Comparison of ENCODE assay signal across 18 cellular contexts in genomic region chr6:167125405-167125804, GRCh38. TPM values are rescaled to one million over a fixed set of nuclear protein-coding genes. Genes with fewer than 3 reads are reported as not detected.
A peak's percentile ranks its signal among the peaks of the same experiment; 100 is the strongest.
DNase-seq lines count a peak whose midpoint lies in the region; ATAC-seq, FAIRE-seq and TF ChIP-seq lines count a peak whose summit lies in the region.
"Had no signal": no experiment of that assay in that cellular context is flagged by ENCODE, and none has a peak within 500 bp of the region (broad histone marks: within the 10 kb centered on the region; RNA-seq: fewer than 3 reads in every experiment).

No MANE protein-coding gene starts in this region.

- H4K91ac ChIP-seq in neuronal stem cell (ENCODE audit: low read depth, low read length, poor library complexity): no peak overlapping the region

- peak; percentile 45 for FAIRE-seq in GM12891 (lab: Jason Lieb, UNC)
- FAIRE-seq: K562 had no signal

- H3K27ac Mint-ChIP-seq in CD4-positive, CD25-positive, alpha-beta regulatory T cell: no peak overlapping the region
- peak overlapping the region; percentile 100 for H3K27ac Mint-ChIP-seq in T-helper 17 cell

- H3K4me1 Mint-ChIP-seq in CD4-positive, CD25-positive, alpha-beta regulatory T cell: peaks cover 15 to 81% (median 47%) of the 10 kb centered on the region in 4 donors
- peaks cover 63% of the 10 kb centered on the region for H3K4me1 Mint-ChIP-seq in T-helper 17 cell

- H4K8ac ChIP-seq in neuronal stem cell (ENCODE audit: low read depth, low read length): no peak overlapping the region

- peaks cover 70% of the 10 kb centered on the region for H3K4me1 ChIP-seq in CD4-positive, CD25-positive, alpha-beta regulatory T cell (ENCODE audit: control insufficient read depth, insufficient read depth, low read length, poor library complexity, severe bottlenecking)
- H3K4me1 ChIP-seq in neuronal stem cell (ENCODE audit: control insufficient read depth in 2 of 2, insufficient read depth in 1 of 2, low read depth in 1 of 2, low read length in 2 of 2) (peaks cover 0 to 3% of the 10 kb centered on the region in 2 donors), mucosa of descending colon (ENCODE audit: low read depth) (peaks cover 13% of the 10 kb centered on the region)

- H3K14ac ChIP-seq in neuronal stem cell (ENCODE audit: low read length): no peak overlapping the region

- no peak for DNase-seq in CD4-positive, CD25-positive, alpha-beta regulatory T cell
- DNase-seq in GM12891 (ENCODE audit: insufficient read length, low spot score) (no peak), T-helper 17 cell (no peak), neuronal stem cell (ENCODE audit: low spot score) (no peak), mucosa of descending colon (no peak), SHP77 treated with DMSO at 0.1 percent for 48 hours (lab: John Stamatoyannopoulos, UW) (no peak), WERI-Rb-1 (no peak)
- DNase-seq: Calu3; CD4-positive, alpha-beta memory T cell; GOT3; NCI-H1048; NCI-H1436 treated with DMSO at 0.1 percent for 48 hours; NCI-H2081; NCI-H524; OCI-M1; SIG-M5 had no signal

- no CpG with 5 or more reads among the region's 4 CpGs for whole genome bisulfite sequencing in neuronal stem cell (ENCODE audit: extremely low coverage in 2 of 2, insufficient read length in 2 of 2, insufficient replicate concordance in 1 of 2), 2 donors

- no peaks in the 10 kb centered on the region for H3K27me3 Mint-ChIP-seq in CD4-positive, CD25-positive, alpha-beta regulatory T cell
- H3K27me3 Mint-ChIP-seq in T-helper 17 cell: no peaks in the 10 kb centered on the region
- H3K27me3 Mint-ChIP-seq: CD4-positive, alpha-beta memory T cell had no signal

- TF ChIP-seq CTCF in mucosa of descending colon (IDR thresholded peaks at IDR 0.05): no peak
- no peak for TF ChIP-seq CTCF in WERI-Rb-1 (IDR thresholded peaks at IDR 0.05; ENCODE audit: low read depth, low read length)

- H3K36me3 Mint-ChIP-seq in CD4-positive, CD25-positive, alpha-beta regulatory T cell: peaks cover 6% of the 10 kb centered on the region
- H3K36me3 Mint-ChIP-seq in T-helper 17 cell (ENCODE audit: low read depth): peaks cover 18% of the 10 kb centered on the region

- no peak overlapping the region for H2AFZ ChIP-seq in neuronal stem cell (ENCODE audit: low read length)

- peak overlapping the region; percentile 82 for H3K4me3 ChIP-seq in CD4-positive, CD25-positive, alpha-beta regulatory T cell (ENCODE audit: low read depth, low read length)
- H3K4me3 ChIP-seq in neuronal stem cell (ENCODE audit: low read length in 2 of 2) (no peak overlapping the region), mucosa of descending colon (no peak overlapping the region), WERI-Rb-1 (ENCODE audit: low read depth, low read length) (no peak overlapping the region)
- H3K4me3 ChIP-seq: K562 had no signal

- peaks cover 23% of the 10 kb centered on the region for H3K36me3 ChIP-seq in CD4-positive, CD25-positive, alpha-beta regulatory T cell (ENCODE audit: control insufficient read depth, insufficient read depth, low read length)
- H3K36me3 ChIP-seq in neuronal stem cell (replicated peaks in 1 of 2; ENCODE audit: control insufficient read depth in 2 of 2, insufficient read depth in 2 of 2, low read length in 2 of 2) (no peaks in the 10 kb centered on the region), mucosa of descending colon (ENCODE audit: low read depth) (no peaks in the 10 kb centered on the region), WERI-Rb-1 (no peaks in the 10 kb centered on the region)

- H3K79me1 ChIP-seq in neuronal stem cell (ENCODE audit: low read depth, low read length): no peaks in the 10 kb centered on the region

- no peak overlapping the region for H3K4me2 ChIP-seq in neuronal stem cell (ENCODE audit: insufficient read depth, low read length, poor library complexity, severe bottlenecking)

- peak overlapping the region; percentile 0 for H3K27ac ChIP-seq in CD4-positive, CD25-positive, alpha-beta regulatory T cell (ENCODE audit: insufficient read depth, low read length, poor library complexity, severe bottlenecking)
- no peak overlapping the region for H3K27ac ChIP-seq in neuronal stem cell (replicated peaks; ENCODE audit: low read length)
- no peak overlapping the region for H3K27ac ChIP-seq in WERI-Rb-1

- H2BK120ac ChIP-seq in neuronal stem cell (ENCODE audit: low read depth, low read length): no peak overlapping the region

- H3K27me3 ChIP-seq in CD4-positive, CD25-positive, alpha-beta regulatory T cell (ENCODE audit: control insufficient read depth, insufficient read depth, low read length): no peaks in the 10 kb centered on the region
- H3K27me3 ChIP-seq in neuronal stem cell (ENCODE audit: control insufficient read depth in 3 of 3, insufficient read depth in 3 of 3, low read depth in 1 of 3, low read length in 3 of 3): peaks cover 0 to 2% (median 0%) of the 10 kb centered on the region in 3 experiments
- H3K27me3 ChIP-seq in WERI-Rb-1 (ENCODE audit: insufficient read depth, low read depth, severe bottlenecking): no peaks in the 10 kb centered on the region

- no peak overlapping the region for H2BK15ac ChIP-seq in neuronal stem cell (ENCODE audit: low read length)

- peak overlapping the region; percentile 29 for H3K18ac ChIP-seq in neuronal stem cell (ENCODE audit: low read length)

- no peak overlapping the region for H2BK5ac ChIP-seq in neuronal stem cell (ENCODE audit: low read length)

- H3K9me3 ChIP-seq in CD4-positive, CD25-positive, alpha-beta regulatory T cell (ENCODE audit: control insufficient read depth in 2 of 2, low read length in 2 of 2): no peaks in the 10 kb centered on the region
- no peaks in the 10 kb centered on the region for H3K9me3 ChIP-seq in T-helper 17 cell (ENCODE audit: control insufficient read depth, low read length, poor library complexity, severe bottlenecking)
- no peaks in the 10 kb centered on the region for H3K9me3 ChIP-seq in neuronal stem cell (replicated peaks in 1 of 2; ENCODE audit: control insufficient read depth in 2 of 2, insufficient read depth in 1 of 2, low read depth in 1 of 2, low read length in 2 of 2)
- H3K9me3 ChIP-seq in mucosa of descending colon: no peaks in the 10 kb centered on the region
- H3K9me3 ChIP-seq in WERI-Rb-1 (ENCODE audit: severe bottlenecking): no peaks in the 10 kb centered on the region

- H3K9ac ChIP-seq in neuronal stem cell (ENCODE audit: low read depth, low read length, poor library complexity): no peak overlapping the region

- no peak overlapping the region for H3K23ac ChIP-seq in neuronal stem cell (ENCODE audit: low read depth, low read length, poor library complexity)

- no peak for TF ChIP-seq POLR2A in GM12891 (IDR thresholded peaks at IDR 0.05; ENCODE audit: low read depth, low read length)

- H2BK12ac ChIP-seq in neuronal stem cell (ENCODE audit: low read length): no peak overlapping the region

- H3K4ac ChIP-seq in neuronal stem cell (ENCODE audit: low read length): no peak overlapping the region

- H3K9me3 Mint-ChIP-seq in CD4-positive, CD25-positive, alpha-beta regulatory T cell: peaks cover 0 to 2% (median 0%) of the 10 kb centered on the region in 7 donors
- H3K9me3 Mint-ChIP-seq: CD4-positive, alpha-beta memory T cell had no signal

- H2AK5ac ChIP-seq in neuronal stem cell (ENCODE audit: low read depth, low read length): no peak overlapping the region

- intact Hi-C loops in mucosa of descending colon (cut with DNase I, micrococcal nuclease): no loop called here

- H3K4me3 Mint-ChIP-seq in CD4-positive, CD25-positive, alpha-beta regulatory T cell: peak overlapping the region in 1 of 4 donors; percentile 21
- H3K4me3 Mint-ChIP-seq in T-helper 17 cell: peak overlapping the region; percentile 57

- no peak for ATAC-seq in CD4-positive, CD25-positive, alpha-beta regulatory T cell (ENCODE audit: low read depth in 2 of 2)
- ATAC-seq in T-helper 17 cell (no peak), mucosa of descending colon (no peak)
- ATAC-seq: K562 had no signal

TF ChIP-seq in GM12891, 5 proteins besides CTCF, POLR2A, EP300 and RAD21:
- no peak for TF ChIP-seq POU2F2 (IDR thresholded peaks at IDR 0.05; ENCODE audit: low read depth, low read length)
- TF ChIP-seq TAF1 (IDR thresholded peaks at IDR 0.05; ENCODE audit: low read depth, low read length): no peak
- no peak for TF ChIP-seq POLR2AphosphoS5 (IDR thresholded peaks at IDR 0.05; ENCODE audit: low read depth, low read length)
- no peak for TF ChIP-seq SPI1 (IDR thresholded peaks at IDR 0.05; ENCODE audit: low read depth, low read length)
- TF ChIP-seq PAX5 (IDR thresholded peaks at IDR 0.05; ENCODE audit: insufficient read depth, low read length, severe bottlenecking): no peak

RNA-seq across cellular contexts. Expression of gene CCR6, which starts 2.5 kb away (rescaled TPM):
- 40.8 TPM for total RNA-seq in CD4-positive, CD25-positive, alpha-beta regulatory T cell
- 10 to 100 TPM; 52.7 to 97.3 (median 79.0) TPM for polyA plus RNA-seq in CD4-positive, CD25-positive, alpha-beta regulatory T cell
- 2.6 TPM for polyA plus RNA-seq in GM12891 (2012; ENCODE audit: low read depth, missing spikeins)
- total RNA-seq in T-helper 17 cell (10 to 100 TPM; 57.4 to 60.5 TPM), mucosa of descending colon (under 1 TPM in 2 of 3 donors, not detected in 1; 0.17 to 0.43 TPM)
- polyA plus RNA-seq in neuronal stem cell (2013, experiment 1 of 2): not detected
- polyA plus RNA-seq in neuronal stem cell (2013, experiment 2 of 2): not detected
- total RNA-seq: Calu3, K562, RPMI7951 had no signal
- polyA plus RNA-seq: K562 had no signal

RNA-seq across cellular contexts. Expression of gene GPR31, which starts 32.4 kb away (rescaled TPM):
- total RNA-seq in CD4-positive, CD25-positive, alpha-beta regulatory T cell: not detected
- polyA plus RNA-seq in CD4-positive, CD25-positive, alpha-beta regulatory T cell: not detected
- 0.04 TPM for polyA plus RNA-seq in GM12891 (2012; ENCODE audit: low read depth, missing spikeins)
- total RNA-seq in T-helper 17 cell (not detected), mucosa of descending colon (not detected)
- not detected for polyA plus RNA-seq in neuronal stem cell (2013, experiment 1 of 2)
- not detected for polyA plus RNA-seq in neuronal stem cell (2013, experiment 2 of 2)
- total RNA-seq: Calu3; CD4-positive, alpha-beta memory T cell; K562; RPMI7951 had no signal
- polyA plus RNA-seq: CD4-positive, alpha-beta memory T cell; K562 had no signal

Comparison
In these comparisons a context has a peak if more than half of its experiments do, and no peak if none do; other contexts are left out.
1. RNA of gene CCR6, which starts 2.5 kb away (total RNA-seq): 57.4 to 60.5 TPM in T-helper 17 cell and 40.8 TPM in CD4-positive, CD25-positive, alpha-beta regulatory T cell (single experiment); 0.17 to 0.43 TPM in mucosa of descending colon; every median in the first group is over 10 times any median in the second.